In the genomic region with DNA sequence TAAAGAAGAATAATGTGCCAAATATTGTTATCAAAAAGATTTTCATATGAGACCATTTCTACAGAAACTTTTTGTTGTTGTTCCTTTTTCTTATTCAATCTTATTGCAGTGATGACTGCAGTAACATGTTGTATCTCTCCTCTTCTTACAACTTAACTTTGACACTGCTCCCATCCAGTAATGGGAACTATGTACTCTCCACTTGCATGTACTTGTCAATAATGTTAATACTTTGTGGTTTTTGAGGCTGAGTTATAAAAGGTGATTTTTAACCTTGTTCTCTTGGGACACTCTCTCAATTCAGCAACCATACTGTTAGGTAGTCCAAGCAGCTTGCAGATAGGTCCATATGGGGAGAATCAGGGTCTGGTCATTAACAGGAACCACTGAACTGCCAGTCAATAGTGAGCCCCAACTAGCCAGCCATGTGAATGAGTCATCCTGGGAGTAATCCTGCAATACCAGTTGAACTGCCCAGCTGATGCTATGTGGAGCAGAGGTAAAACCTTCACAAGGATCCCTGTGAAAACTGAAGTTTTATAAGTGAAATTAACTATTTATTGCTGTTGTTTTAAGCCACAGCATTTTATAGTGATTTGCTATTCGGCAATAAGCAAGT, we compare ENCODE assay signal across 10 cellular contexts.
DNase-seq lines count a peak whose midpoint lies in the region; ATAC-seq lines count a peak whose summit lies in the region.
"Had no signal": no experiment of that assay in that cellular context is flagged by ENCODE, and none has a peak within 500 bp of the region (broad histone marks: within the 10 kb centered on the region; RNA-seq: fewer than 3 reads in every experiment).

No MANE protein-coding gene starts in this region.

- no peaks in the 10 kb centered on the region for H3K9me3 Mint-ChIP-seq in stimulated activated memory B cell treated with anti-CD40 and anti-IgM and Interleukin-4, amounts not matched to agents 10 μg/mL and 1 μg/mL and 100 μg/mL, for 72 hours
- H3K9me3 Mint-ChIP-seq in activated T-cell treated with anti-CD3 and anti-CD28 coated beads, Interleukin-2, amount 50 U/mL, for 4 hours, result no peaks in the 10 kb centered on the region

- no peak overlapping the region for H3K27ac Mint-ChIP-seq in stimulated activated memory B cell treated with anti-CD40 and anti-IgM and Interleukin-4, amounts not matched to agents 10 μg/mL and 1 μg/mL and 100 μg/mL, for 72 hours

- H3K4me1 Mint-ChIP-seq in stimulated activated memory B cell treated with anti-CD40 and anti-IgM and Interleukin-4, amounts not matched to agents 10 μg/mL and 1 μg/mL and 100 μg/mL, for 72 hours, result no peaks in the 10 kb centered on the region
- H3K4me1 Mint-ChIP-seq in activated T-cell treated with anti-CD3 and anti-CD28 coated beads, Interleukin-2, amount 50 U/mL, for 4 hours (ENCODE audit: low read depth), result no peaks in the 10 kb centered on the region

- peak overlapping the region; percentile 34 for H3K27ac ChIP-seq in epithelial cell of prostate
- H3K27ac ChIP-seq: suprapubic skin had no signal

- DNase-seq in HT1080 (ENCODE audit: low read depth), result peak; percentile 40
- peak; percentile 51 for DNase-seq in epithelial cell of prostate (ENCODE audit: low read depth, low spot score)
- no peak for DNase-seq in activated T-cell treated with anti-CD3 and anti-CD28 coated beads, Interleukin-2, amount 50 U/mL, for 4 hours
- no peak for DNase-seq in DMS 273 (lab: John Stamatoyannopoulos, UW; ENCODE audit: unreplicated experiment)
- no peak for DNase-seq in activated CD8-positive, alpha-beta memory T cell treated with anti-CD3 and anti-CD28 coated beads, Interleukin-2, amount 50 U/mL, for 48 hours
- DNase-seq: SHP77 treated with DMSO at 0.1 percent for 48 hours had no signal

- H3K36me3 Mint-ChIP-seq in stimulated activated memory B cell treated with anti-CD40 and anti-IgM and Interleukin-4, amounts not matched to agents 10 μg/mL and 1 μg/mL and 100 μg/mL, for 72 hours, result no peaks in the 10 kb centered on the region
- no peaks in the 10 kb centered on the region for H3K36me3 Mint-ChIP-seq in activated T-cell treated with anti-CD3 and anti-CD28 coated beads, Interleukin-2, amount 50 U/mL, for 4 hours (ENCODE audit: insufficient read depth)

- no peak overlapping the region for H3K4me3 Mint-ChIP-seq in stimulated activated memory B cell treated with anti-CD40 and anti-IgM and Interleukin-4, amounts not matched to agents 10 μg/mL and 1 μg/mL and 100 μg/mL, for 72 hours
- H3K4me3 Mint-ChIP-seq in activated T-cell treated with anti-CD3 and anti-CD28 coated beads, Interleukin-2, amount 50 U/mL, for 4 hours, result no peak overlapping the region

- H3K27me3 Mint-ChIP-seq in stimulated activated memory B cell treated with anti-CD40 and anti-IgM and Interleukin-4, amounts not matched to agents 10 μg/mL and 1 μg/mL and 100 μg/mL, for 72 hours, result peaks cover 42% of the 10 kb centered on the region
- peaks cover 12% of the 10 kb centered on the region for H3K27me3 Mint-ChIP-seq in activated T-cell treated with anti-CD3 and anti-CD28 coated beads, Interleukin-2, amount 50 U/mL, for 4 hours (ENCODE audit: low read depth)

- peak; percentile 88 for ATAC-seq in GM19452 (IDR thresholded peaks at IDR 0.05; ENCODE audit: unreplicated experiment)
- peak; percentile 59 for ATAC-seq in stimulated activated memory B cell treated with anti-CD40 and anti-IgM and Interleukin-4, amounts not matched to agents 10 μg/mL and 1 μg/mL and 100 μg/mL, for 72 hours
- no peak for ATAC-seq in GM21786 (IDR thresholded peaks at IDR 0.05; ENCODE audit: unreplicated experiment)
- no peak for ATAC-seq in activated T-cell treated with anti-CD3 and anti-CD28 coated beads, Interleukin-2, amount 50 U/mL, for 4 hours

Comparison
In these comparisons a context has a peak if more than half of its experiments do, and no peak if none do; other contexts are left out.
1. ATAC-seq: peak in GM19452 (single experiment) and stimulated activated memory B cell treated with anti-CD40 and anti-IgM and Interleukin-4, amounts not matched to agents 10 μg/mL and 1 μg/mL and 100 μg/mL, for 72 hours (single experiment); none in GM21786 (single experiment) and activated T-cell treated with anti-CD3 and anti-CD28 coated beads, Interleukin-2, amount 50 U/mL, for 4 hours (0 of 2).
2. DNase-seq: peak in HT1080 (single experiment) and epithelial cell of prostate (single experiment); none in activated T-cell treated with anti-CD3 and anti-CD28 coated beads, Interleukin-2, amount 50 U/mL, for 4 hours (single experiment), DMS 273 (single experiment) and activated CD8-positive, alpha-beta memory T cell treated with anti-CD3 and anti-CD28 coated beads, Interleukin-2, amount 50 U/mL, for 48 hours (single experiment).